In the genomic region with DNA sequence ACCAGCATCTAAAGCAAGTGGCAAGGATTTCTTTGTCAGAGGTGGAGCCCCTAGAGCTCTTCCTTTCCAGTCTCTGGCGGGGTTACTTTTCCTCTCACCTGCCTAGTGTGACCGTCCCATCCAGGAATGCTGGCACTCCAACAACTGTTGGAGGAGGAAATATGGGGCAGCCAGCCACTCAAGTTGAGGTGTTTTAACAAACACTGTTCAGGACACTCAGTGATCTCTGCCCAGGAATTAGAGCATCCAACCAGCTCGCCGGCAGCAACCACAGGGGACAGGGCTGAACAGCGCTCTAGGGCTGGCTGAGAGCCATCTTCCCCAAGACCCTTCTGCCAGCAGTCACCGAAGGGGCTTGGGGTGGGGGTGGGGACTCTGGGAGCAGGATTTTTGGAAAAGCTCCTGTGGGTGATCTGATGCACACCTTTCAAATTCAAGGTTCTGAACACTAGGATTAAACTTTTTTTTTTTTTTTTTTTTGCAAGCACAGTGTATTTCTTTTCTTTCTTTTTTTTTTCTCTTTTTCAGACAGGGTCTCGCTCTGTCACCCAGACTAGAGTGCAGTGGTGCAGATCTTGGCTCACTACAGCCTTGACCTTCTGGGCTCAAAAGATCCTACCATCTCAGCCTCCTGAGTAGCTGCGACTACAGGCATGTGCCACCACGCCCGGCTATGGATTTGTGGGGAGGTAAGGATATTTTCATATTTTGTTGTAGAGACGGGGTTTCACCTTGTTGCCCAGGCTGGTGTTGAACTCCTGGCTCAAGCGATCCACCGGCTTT, we compare ENCODE assay signal across 18 cellular contexts. TPM values are rescaled to one million over a fixed set of nuclear protein-coding genes. Genes with fewer than 3 reads are reported as not detected.
DNase-seq lines count a peak whose midpoint lies in the region; ATAC-seq and TF ChIP-seq lines count a peak whose summit lies in the region.
"Had no signal": no experiment of that assay in that cellular context is flagged by ENCODE, and none has a peak within 500 bp of the region (broad histone marks: within the 10 kb centered on the region; RNA-seq: fewer than 3 reads in every experiment).

No MANE protein-coding gene starts in this region.

- H3K4me3 ChIP-seq in Karpas-422 (ENCODE audit: low read length): no peak overlapping the region
- H3K4me3 ChIP-seq in Caco-2 (ENCODE audit: low read depth, low read length): no peak overlapping the region
- H3K4me3 ChIP-seq: GM23338 had no signal

- H3K9ac ChIP-seq in Karpas-422 (ENCODE audit: low read length): no peak overlapping the region

- H3K27me3 ChIP-seq in Karpas-422 (ENCODE audit: low read length) (no peaks in the 10 kb centered on the region), Caco-2 (replicated peaks; ENCODE audit: control insufficient read depth, insufficient read depth, low read length) (no peaks in the 10 kb centered on the region; the same call in 1 of the 2 replicates)

- intact Hi-C loops in posterior vena cava (cut with DNase I): no loop called here
- intact Hi-C loops in Caco-2 (cut with micrococcal nuclease; ENCODE audit: unreplicated experiment): no loop called here

- POLR2A ChIA-PET in Caco-2 (lab: Charles Lee): no interaction called here

- no TSS peak for BruUV-seq in Caco-2 (replicated peaks; lab: Mats Ljungman, UMichigan)

- H3K27ac Mint-ChIP-seq in Caco-2 (ENCODE audit: unreplicated experiment): no peak overlapping the region
- H3K27ac Mint-ChIP-seq: B cell; CD14-positive monocyte; CD4-positive, alpha-beta memory T cell; GM23338 had no signal

- H3K27me3 Mint-ChIP-seq in Caco-2 (ENCODE audit: insufficient read depth, unreplicated experiment): peaks cover 5% of the 10 kb centered on the region
- H3K27me3 Mint-ChIP-seq: B cell, IgD-negative memory B cell had no signal

- H3K9me3 ChIP-seq in Karpas-422 (ENCODE audit: low read length) (no peaks in the 10 kb centered on the region), Caco-2 (no peaks in the 10 kb centered on the region)

- no peak overlapping the region for H2AFZ ChIP-seq in Karpas-422 (ENCODE audit: low read length)

- TF ChIP-seq CTCF in Caco-2 (IDR thresholded peaks at IDR 0.05; ENCODE audit: insufficient read depth in 1 of 2, low read depth in 1 of 2, low read length in 1 of 2, severe bottlenecking in 1 of 2, unreplicated experiment in 1 of 2): no peak

- H3K9me2 ChIP-seq in Karpas-422 (replicated peaks; ENCODE audit: insufficient read depth, low read length): no peaks in the 10 kb centered on the region

- CTCF ChIA-PET in Caco-2 (lab: Charles Lee): no interaction called here

- H3K4me3 Mint-ChIP-seq in Caco-2 (ENCODE audit: unreplicated experiment): no peak overlapping the region
- H3K4me3 Mint-ChIP-seq: B cell, CD14-positive monocyte, GM23338 had no signal

- no peaks in the 10 kb centered on the region for H3K79me2 ChIP-seq in Karpas-422 (ENCODE audit: low read length)

- no peaks in the 10 kb centered on the region for H3K36me3 Mint-ChIP-seq in Caco-2 (ENCODE audit: insufficient read depth, unreplicated experiment)
- H3K36me3 Mint-ChIP-seq: CD14-positive monocyte; CD4-positive, alpha-beta memory T cell; IgD-negative memory B cell had no signal

- no peaks in the 10 kb centered on the region for H4K20me1 ChIP-seq in Karpas-422 (ENCODE audit: insufficient read depth, low read depth, low read length)

- H3K4me1 Mint-ChIP-seq in Caco-2 (ENCODE audit: low read depth, unreplicated experiment): no peaks in the 10 kb centered on the region
- H3K4me1 Mint-ChIP-seq: B cell had no signal

- H3K27ac ChIP-seq in Karpas-422 (ENCODE audit: low read length): no peak overlapping the region

- H3K36me3 ChIP-seq in Karpas-422 (ENCODE audit: insufficient read depth, low read length): no peaks in the 10 kb centered on the region
- H3K36me3 ChIP-seq in Caco-2 (ENCODE audit: control insufficient read depth, insufficient read depth, low read length): no peaks in the 10 kb centered on the region

- H3K9me3 Mint-ChIP-seq in Caco-2 (ENCODE audit: unreplicated experiment): no peaks in the 10 kb centered on the region
- H3K9me3 Mint-ChIP-seq: CD4-positive, alpha-beta memory T cell; GM23338; IgD-negative memory B cell had no signal

- ATAC-seq in HG02759 (IDR thresholded peaks at IDR 0.05; ENCODE audit: unreplicated experiment): no peak
- ATAC-seq: GM23338, HepG2 had no signal

- DNase-seq in activated effector memory CD4-positive, alpha-beta T cell treated with anti-CD3 and anti-CD28 coated beads, Interleukin-2, amount 50 U/mL, for 16 hours: peak; percentile 19
- DNase-seq in activated effector memory CD4-positive, alpha-beta T cell treated with Interleukin-2 at 50 U/mL for 16 hours: no peak
- DNase-seq in Karpas-422 (peak; percentile 2), posterior vena cava (ENCODE audit: low spot score) (peak; percentile 24), Caco-2 (no peak), OCI-M2 (lab: John Stamatoyannopoulos, UW; ENCODE audit: unreplicated experiment) (no peak)
- DNase-seq: Calu3; CD4-positive, alpha-beta memory T cell; GF-D8; HCEC 1CT; KBM-7 had no signal

- H3K4me1 ChIP-seq in Karpas-422 (ENCODE audit: low read length) (no peaks in the 10 kb centered on the region), Caco-2 (no peaks in the 10 kb centered on the region)

- no peak overlapping the region for H3K4me2 ChIP-seq in Karpas-422 (ENCODE audit: low read depth, low read length, poor library complexity, severe bottlenecking)
- H3K4me2 ChIP-seq: GM23338 had no signal

RNA-seq across cellular contexts. Expression of a gene that starts 28.4 kb away (rescaled TPM):
- not detected in 2 replicates for total RNA-seq in Karpas-422 (2014; rRNA removed; shearing (Covaris generic); ENCODE audit: low replicate concordance)
- not detected for total RNA-seq in posterior vena cava
- total RNA-seq in Caco-2 (2022): not detected in 2 replicates
- total RNA-seq: A172; B cell; Calu3; CD4-positive, alpha-beta memory T cell; GM23338; HepG2 had no signal

RNA-seq across cellular contexts. Expression of a gene that starts 36.7 kb away (rescaled TPM):
- not detected in 2 replicates for total RNA-seq in Karpas-422 (2014; rRNA removed; shearing (Covaris generic); ENCODE audit: low replicate concordance)
- total RNA-seq in posterior vena cava (under 1 TPM; 0.48 to 0.74 TPM), Caco-2 (2022) (not detected in 2 replicates)
- total RNA-seq: A172; B cell; Calu3; CD4-positive, alpha-beta memory T cell; HepG2 had no signal

Comparison
In these comparisons a context has a peak if more than half of its experiments do, and no peak if none do; other contexts are left out.
1. DNase-seq: peak in activated effector memory CD4-positive, alpha-beta T cell treated with anti-CD3 and anti-CD28 coated beads, Interleukin-2, amount 50 U/mL, for 16 hours (single experiment), Karpas-422 (single experiment) and posterior vena cava (single experiment); none in activated effector memory CD4-positive, alpha-beta T cell treated with Interleukin-2 at 50 U/mL for 16 hours (single experiment), Caco-2 (0 of 2) and OCI-M2 (single experiment).